Comparison of ENCODE assay signal across 27 cellular contexts in the genomic region with DNA sequence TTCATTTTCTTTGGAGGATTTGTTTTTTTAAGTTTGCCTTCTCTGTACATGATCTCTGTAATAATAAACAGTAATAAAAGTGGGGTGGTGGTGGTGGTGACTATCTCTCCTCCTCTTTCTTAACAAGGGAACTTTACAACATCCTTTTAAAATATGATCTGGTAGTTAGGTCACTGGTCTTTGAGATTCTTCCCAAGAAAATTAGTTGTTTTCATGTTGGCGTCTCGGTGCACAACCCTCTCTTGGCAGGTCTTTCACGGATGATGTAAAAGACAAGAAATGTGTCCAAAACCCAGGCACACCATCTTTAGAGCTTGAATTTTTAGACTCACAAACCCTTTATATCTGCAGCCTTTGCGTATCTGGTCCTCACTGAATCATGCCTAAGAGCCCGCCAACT.
A peak's percentile ranks its signal among the peaks of the same experiment; 100 is the strongest.
DNase-seq lines count a peak whose midpoint lies in the region; ATAC-seq and TF ChIP-seq lines count a peak whose summit lies in the region.
"Had no signal": no experiment of that assay in that cellular context is flagged by ENCODE, and none has a peak within 500 bp of the region (broad histone marks: within the 10 kb centered on the region; RNA-seq: fewer than 3 reads in every experiment).

No MANE protein-coding gene starts in this region.

- no peaks in the 10 kb centered on the region for H3K9me3 ChIP-seq in IMR-90 (ENCODE audit: control insufficient read depth, insufficient read depth, low read length)
- no peaks in the 10 kb centered on the region for H3K9me3 ChIP-seq in trophoblast cell (ENCODE audit: insufficient read depth, low read depth, low read length)
- H3K9me3 ChIP-seq in psoas muscle: peaks cover 4% of the 10 kb centered on the region
- H3K9me3 ChIP-seq in right lobe of liver: no peaks in the 10 kb centered on the region
- H3K9me3 ChIP-seq: mucosa of descending colon, SK-N-SH, spleen had no signal

- no peak for TF ChIP-seq CTCF in AG10803 (conservative IDR thresholded peaks at IDR 0.05; ENCODE audit: low read length)
- no peak for TF ChIP-seq CTCF in IMR-90 (conservative IDR thresholded peaks at IDR 0.05; ENCODE audit: low read depth, low read length)
- TF ChIP-seq CTCF in psoas muscle (IDR thresholded peaks at IDR 0.05): no peak
- no peak for TF ChIP-seq CTCF in right lobe of liver (IDR thresholded peaks at IDR 0.05)

- H3K27me3 ChIP-seq in IMR-90 (ENCODE audit: control insufficient read depth, insufficient read depth, low read length): no peaks in the 10 kb centered on the region
- no peaks in the 10 kb centered on the region for H3K27me3 ChIP-seq in trophoblast cell (ENCODE audit: insufficient read depth, low read length)
- H3K27me3 ChIP-seq in psoas muscle (ENCODE audit: insufficient read depth in 3 of 3, low read length in 2 of 3): no peaks in the 10 kb centered on the region
- H3K27me3 ChIP-seq in right lobe of liver: no peaks in the 10 kb centered on the region
- H3K27me3 ChIP-seq: heart left ventricle, spleen had no signal

- H3K4me1 ChIP-seq in IMR-90 (ENCODE audit: control insufficient read depth, insufficient read depth, low read length): peaks cover 8% of the 10 kb centered on the region; the same call in 1 of the 2 replicates
- peaks cover 0 to 9% of the 10 kb centered on the region in 2 experiments for H3K4me1 ChIP-seq in trophoblast cell (ENCODE audit: control insufficient read depth in 1 of 2, insufficient read depth in 2 of 2, low read length in 2 of 2)
- H3K4me1 ChIP-seq in psoas muscle: no peaks in the 10 kb centered on the region
- H3K4me1 ChIP-seq in right lobe of liver: no peaks in the 10 kb centered on the region
- H3K4me1 ChIP-seq: spleen had no signal

- H4K8ac ChIP-seq in IMR-90 (ENCODE audit: low read depth in 2 of 2, low read length in 2 of 2): peak overlapping the region in 1 of 2 experiments; percentile 49; a peak in 1 of 4 replicates
- H4K8ac ChIP-seq in trophoblast cell (ENCODE audit: low read depth, low read length): no peak overlapping the region

- no peak for TF ChIP-seq RAD21 in IMR-90 (IDR thresholded peaks at IDR 0.05; ENCODE audit: low read length)

- no peaks in the 10 kb centered on the region for H3K79me2 ChIP-seq in trophoblast cell (ENCODE audit: control insufficient read depth, insufficient read depth, low read length, poor library complexity)

- H3K4me3 ChIP-seq in AG10803 (ENCODE audit: low read length): no peak overlapping the region
- H3K4me3 ChIP-seq in IMR-90 (ENCODE audit: insufficient read depth, low read depth, low read length): no peak overlapping the region
- H3K4me3 ChIP-seq in trophoblast cell (ENCODE audit: low read depth, low read length): no peak overlapping the region
- H3K4me3 ChIP-seq in psoas muscle: no peak overlapping the region
- H3K4me3 ChIP-seq in right lobe of liver: no peak overlapping the region
- H3K4me3 ChIP-seq: heart left ventricle, lung, mucosa of descending colon, spleen had no signal

- H3K18ac ChIP-seq in IMR-90 (ENCODE audit: low read depth, low read length): 0 out of 2 replicates have a peak overlapping the region, but pooled peaks have one; percentile 4
- H3K18ac ChIP-seq in trophoblast cell (ENCODE audit: low read length): no peak overlapping the region

- H2BK5ac ChIP-seq in IMR-90 (ENCODE audit: low read depth, low read length, poor library complexity, severe bottlenecking) (no peak overlapping the region), trophoblast cell (ENCODE audit: low read depth, low read length, poor library complexity) (no peak overlapping the region)

- DNase-seq in AG10803 (ENCODE audit: low read depth): peak; percentile 53
- DNase-seq in IMR-90: peak; percentile 92
- peak; percentile 64 for DNase-seq in fibroblast of gingiva (ENCODE audit: low read depth)
- DNase-seq in trophoblast cell: no peak
- no peak for DNase-seq in D341Med (ENCODE audit: low spot score)
- DNase-seq in psoas muscle: no peak
- DNase-seq in SHP77 (lab: John Stamatoyannopoulos, UW): no peak
- DNase-seq in right lobe of liver: no peak
- DNase-seq: activated CD4-positive, alpha-beta memory T cell treated with anti-CD3 and anti-CD28 coated beads for 36 hours; activated CD4-positive, CD25-positive, alpha-beta regulatory T cell treated with anti-CD3 and anti-CD28 coated beads, Interleukin-2, amount 50 U/mL, for 72 hours; activated CD8-positive, alpha-beta memory T cell treated with anti-CD3 and anti-CD28 coated beads, Interleukin-2, amount 50 U/mL, for 48 hours; aorta; CD4-positive, CD25-positive, alpha-beta regulatory T cell; HCEC 1CT; heart left ventricle; KBM-7; MM.1S; mucosa of descending colon; NCI-H1436; NCI-H446; nephron progenitor cell; OCI-M1; retina; SK-N-SH; spleen had no signal

- H2AK9ac ChIP-seq in IMR-90 (replicated peaks; ENCODE audit: low read depth, low read length, poor library complexity): no peak overlapping the region

- H4K20me1 ChIP-seq in IMR-90 (ENCODE audit: insufficient read depth, low read length): no peaks in the 10 kb centered on the region

- H3K4me2 ChIP-seq in IMR-90 (ENCODE audit: low read depth, low read length): peak overlapping the region; percentile 2; the same call in 1 of the 2 replicates
- H3K4me2 ChIP-seq in trophoblast cell (ENCODE audit: low read length): no peak overlapping the region
- H3K4me2 ChIP-seq: SK-N-SH had no signal

- H3K36me3 ChIP-seq in IMR-90 (ENCODE audit: control insufficient read depth, insufficient read depth, low read length) (no peaks in the 10 kb centered on the region), trophoblast cell (ENCODE audit: control insufficient read depth in 1 of 2, insufficient read depth in 2 of 2, low read length in 2 of 2) (no peaks in the 10 kb centered on the region), psoas muscle (ENCODE audit: insufficient read depth in 1 of 2, low read depth in 1 of 2) (no peaks in the 10 kb centered on the region), right lobe of liver (no peaks in the 10 kb centered on the region)
- H3K36me3 ChIP-seq: heart left ventricle, spleen had no signal

- peak overlapping the region; percentile 30; the same call in 1 of the 2 replicates for H3K4ac ChIP-seq in IMR-90 (ENCODE audit: low read depth, low read length)
- H3K4ac ChIP-seq in trophoblast cell (ENCODE audit: low read depth, low read length): no peak overlapping the region

- H4K91ac ChIP-seq in IMR-90 (ENCODE audit: insufficient read depth, low read depth, low read length) (peak overlapping the region; percentile 21; the same call in 1 of the 2 replicates), trophoblast cell (ENCODE audit: low read depth, low read length) (no peak overlapping the region)

- ATAC-seq in IMR-90 (ENCODE audit: low read depth): peak; percentile 91
- no peak for ATAC-seq in psoas muscle
- no peak for ATAC-seq in right lobe of liver
- ATAC-seq: activated naive CD4-positive, alpha-beta T cell treated with anti-CD3 and anti-CD28 coated beads, Interleukin-2, amount 50 U/mL, for 72 hours; heart left ventricle; mucosa of descending colon had no signal

- 29% methylated on average over 1 of the region's 5 CpGs; no CpG with 5 or more reads in 1 of the 2 experiments for WGBS in IMR-90 (ENCODE audit: extremely low coverage in 2 of 2, insufficient read length in 1 of 2), 2 experiments
- no CpG with 5 or more reads among the region's 5 CpGs for WGBS in trophoblast cell (ENCODE audit: extremely low coverage, insufficient coverage, insufficient read length)
- WGBS in psoas muscle, 3 donors: 58 to 75% (median 59%) methylated on average over 5 of the region's 5 CpGs
- WGBS in right lobe of liver (ENCODE audit: insufficient coverage, low coverage, low lambda C conversion rate, missing lambda C conversion rate): 76% methylated on average over 5 of the region's 5 CpGs

- no peak overlapping the region for H2AK5ac ChIP-seq in IMR-90 (ENCODE audit: low read depth, low read length)
- no peak overlapping the region for H2AK5ac ChIP-seq in trophoblast cell (ENCODE audit: low read length)

- POLR2A ChIA-PET in IMR-90 (lab: Charles Lee; ENCODE audit: unreplicated experiment): no interaction called here

- peak overlapping the region; percentile 51; the same call in 1 of the 2 replicates for H3K56ac ChIP-seq in IMR-90 (ENCODE audit: extremely low read depth, insufficient read depth, low read length)

- H3K27ac ChIP-seq in IMR-90 (ENCODE audit: insufficient read depth, low read length) (peak overlapping the region; percentile 38; the same call in 1 of the 2 replicates), trophoblast cell (ENCODE audit: low read depth, low read length) (no peak overlapping the region), psoas muscle (no peak overlapping the region), right lobe of liver (no peak overlapping the region)
- H3K27ac ChIP-seq: heart left ventricle, spleen had no signal

- no peak overlapping the region for H4K12ac ChIP-seq in trophoblast cell (ENCODE audit: low read depth, low read length)

- H2BK12ac ChIP-seq in trophoblast cell (ENCODE audit: low read length): peak overlapping the region; percentile 53

- H3K14ac ChIP-seq in IMR-90 (replicated peaks; ENCODE audit: low read depth, low read length) (no peak overlapping the region; the same call in 1 of the 2 replicates), trophoblast cell (ENCODE audit: low read length) (no peak overlapping the region)

- H4K5ac ChIP-seq in IMR-90 (ENCODE audit: low read depth, low read length): no peak overlapping the region; the same call in 1 of the 2 replicates

- H3K9ac ChIP-seq in IMR-90 (ENCODE audit: low read depth, low read length) (no peak overlapping the region), trophoblast cell (ENCODE audit: low read length) (no peak overlapping the region)
- H3K9ac ChIP-seq: SK-N-SH had no signal

- H2BK20ac ChIP-seq in IMR-90 (ENCODE audit: low read depth, low read length): peak overlapping the region; percentile 43; the same call in 1 of the 2 replicates

- CTCF ChIA-PET in IMR-90 (lab: Yijun Ruan, JAX): no interaction called here

- H3K79me1 ChIP-seq in IMR-90 (ENCODE audit: low read depth in 1 of 2, low read length in 2 of 2) (no peaks in the 10 kb centered on the region), trophoblast cell (ENCODE audit: low read length) (peaks cover 6% of the 10 kb centered on the region)

- intact Hi-C loops in IMR-90 (cut with micrococcal nuclease) (no loop called here), psoas muscle (cut with DNase I) (loop anchor here in 1 of 2 donors (10.0 kb wide), 1 partner anchor 508 kb away; no protein-coding TSS in a partner anchor), right lobe of liver (cut with DNase I) (no loop called here)

- H3K23ac ChIP-seq in IMR-90 (ENCODE audit: low read depth, low read length) (0 out of 2 replicates have a peak overlapping the region, but pooled peaks have one; percentile 7), trophoblast cell (ENCODE audit: low read length) (no peak overlapping the region)

- no peak overlapping the region for H2BK15ac ChIP-seq in IMR-90 (ENCODE audit: low read depth, low read length)

- peak overlapping the region; percentile 44 for H2BK120ac ChIP-seq in IMR-90 (ENCODE audit: low read depth, low read length)
- peak overlapping the region; percentile 62 for H2BK120ac ChIP-seq in trophoblast cell (ENCODE audit: insufficient read depth, low read length, poor library complexity)

- peaks cover 16% of the 10 kb centered on the region for H3K9me1 ChIP-seq in IMR-90 (ENCODE audit: insufficient read depth, low read length)

- H2AFZ ChIP-seq in IMR-90 (replicated peaks; ENCODE audit: low read length, poor library complexity) (no peak overlapping the region), trophoblast cell (ENCODE audit: insufficient read depth, low read length, poor library complexity) (no peak overlapping the region)

- BruUV-seq in IMR-90 (replicated peaks; lab: Mats Ljungman, UMichigan): no TSS peak

- in situ Hi-C loops in IMR-90 (cut with MboI; ENCODE audit: low sequenced_read_pairs): no loop called here

- no peak for TF ChIP-seq POLR2A in IMR-90 (IDR thresholded peaks at IDR 0.05; ENCODE audit: low read depth, low read length)
- TF ChIP-seq POLR2A in right lobe of liver (IDR thresholded peaks at IDR 0.05): no peak

- dilution Hi-C loops in IMR-90 (cut with HindIII; ENCODE audit: low sequenced_read_pairs, unreplicated experiment): no loop called here

Comparison
In these comparisons a context has a peak if more than half of its experiments do, and no peak if none do; other contexts are left out.
1. DNase-seq: peak in AG10803 (single experiment), IMR-90 (single experiment) and fibroblast of gingiva (single experiment); none in trophoblast cell (0 of 2), D341Med (single experiment), psoas muscle (0 of 2), SHP77 (0 of 2) and right lobe of liver (0 of 3).